In the genomic region with DNA sequence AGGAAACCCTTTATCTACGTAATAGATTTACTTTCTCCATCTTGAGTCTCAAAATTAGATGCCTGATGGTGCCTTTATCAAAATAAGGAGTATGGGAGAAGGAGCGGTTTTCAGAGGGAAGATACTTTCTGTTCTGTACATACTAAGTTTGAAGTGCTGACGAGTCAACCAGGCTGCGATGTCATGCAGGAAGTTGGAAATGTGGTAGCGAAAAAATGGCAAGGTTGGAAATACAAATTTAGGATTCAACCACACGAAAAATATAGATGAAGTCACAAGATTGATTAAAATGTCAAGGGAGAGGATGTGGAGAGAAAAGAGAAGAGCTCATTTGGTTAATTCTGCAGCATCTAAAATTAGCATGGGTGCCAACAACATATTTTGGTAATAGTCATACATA, we compare ENCODE assay signal across 33 cellular contexts.
"Had no signal": no experiment of that assay in that cellular context is flagged by ENCODE, and none has a peak within 500 bp of the region (broad histone marks: within the 10 kb centered on the region; RNA-seq: fewer than 3 reads in every experiment).

No MANE protein-coding gene starts in this region.

- H3K4me1 Mint-ChIP-seq: activated CD4-positive, alpha-beta memory T cell treated with anti-CD3 and anti-CD28 coated beads, Interleukin-2, amount 10 ng/mL, durations not matched to agents 7 days and 5 days; activated CD4-positive, alpha-beta T cell treated with anti-CD3 and anti-CD28 coated beads for 36 hours; activated CD4-positive, alpha-beta T cell treated with anti-CD3 and anti-CD28 coated beads, Interleukin-2, amount 10 ng/mL, durations not matched to agents 7 days and 5 days; activated naive CD4-positive, alpha-beta T cell treated with anti-CD3 and anti-CD28 coated beads, Interleukin-2, amount 10 ng/mL, durations not matched to agents 7 days and 5 days; activated naive CD8-positive, alpha-beta T cell treated with anti-CD3 and anti-CD28 coated beads, Interleukin-2, amount 10 ng/mL, durations not matched to agents 7 days and 5 days; central memory CD8-positive, alpha-beta T cell; T-helper 17 cell had no signal

- DNase-seq: activated CD4-positive, alpha-beta memory T cell treated with anti-CD3 and anti-CD28 coated beads, Interleukin-2, amount 10 ng/mL, durations not matched to agents 7 days and 5 days; activated CD4-positive, alpha-beta T cell treated with anti-CD3 and anti-CD28 coated beads for 36 hours; activated CD4-positive, alpha-beta T cell treated with anti-CD3 and anti-CD28 coated beads, Interleukin-2, amount 10 ng/mL, durations not matched to agents 7 days and 5 days; activated CD4-positive, alpha-beta T cell treated with anti-CD3 and anti-CD28 coated beads, Interleukin-2, amount 50 U/mL, for 4 hours; activated CD4-positive, CD25-positive, alpha-beta regulatory T cell; activated CD4-positive, CD25-positive, alpha-beta regulatory T cell treated with anti-CD3 and anti-CD28 coated beads, Interleukin-2, amount 50 U/mL, for 72 hours; activated CD8-positive, alpha-beta memory T cell treated with anti-CD3 and anti-CD28 coated beads, Interleukin-2, amount 50 U/mL, for 48 hours; activated gamma-delta T cell; activated naive CD4-positive, alpha-beta T cell; activated naive CD4-positive, alpha-beta T cell treated with anti-CD3 and anti-CD28 coated beads, Interleukin-2, amount 10 ng/mL, durations not matched to agents 7 days and 5 days; activated naive CD8-positive, alpha-beta T cell treated with anti-CD3 and anti-CD28 coated beads, Interleukin-2, amount 10 ng/mL, durations not matched to agents 7 days and 5 days; activated T-cell treated with anti-CD3 and anti-CD28 coated beads for 4 hours; activated T-cell treated with anti-CD3 and anti-CD28 coated beads, Interleukin-2, amount 50 U/mL, for 24 hours; activated T-cell treated with anti-CD3 and anti-CD28 coated beads, Interleukin-2, amount 50 U/mL, for 72 hours; brain microvascular endothelial cell; dorsolateral prefrontal cortex; effector memory CD4-positive, alpha-beta T cell; endodermal cell; erythroblast; gastrocnemius medialis; glutamatergic neuron; heart left ventricle; T-helper 1 cell; T-helper 17 cell; T1000 had no signal

- H3K36me3 Mint-ChIP-seq: activated naive CD4-positive, alpha-beta T cell treated with anti-CD3 and anti-CD28 coated beads, Interleukin-2, amount 10 ng/mL, durations not matched to agents 7 days and 5 days; activated naive CD4-positive, alpha-beta T cell treated with anti-CD3 and anti-CD28 coated beads, Interleukin-2, amount 50 U/mL, for 72 hours; activated naive CD8-positive, alpha-beta T cell treated with anti-CD3 and anti-CD28 coated beads, Interleukin-2, amount 10 ng/mL, durations not matched to agents 7 days and 5 days had no signal

- H3K27ac Mint-ChIP-seq: activated CD4-positive, alpha-beta memory T cell treated with anti-CD3 and anti-CD28 coated beads, Interleukin-2, amount 10 ng/mL, durations not matched to agents 7 days and 5 days; activated CD4-positive, alpha-beta T cell treated with anti-CD3 and anti-CD28 coated beads for 36 hours; activated CD4-positive, alpha-beta T cell treated with anti-CD3 and anti-CD28 coated beads, Interleukin-2, amount 10 ng/mL, durations not matched to agents 7 days and 5 days; activated naive CD4-positive, alpha-beta T cell treated with anti-CD3 and anti-CD28 coated beads, Interleukin-2, amount 10 ng/mL, durations not matched to agents 7 days and 5 days; activated naive CD4-positive, alpha-beta T cell treated with anti-CD3 and anti-CD28 coated beads, Interleukin-2, amount 50 U/mL, for 72 hours; activated naive CD8-positive, alpha-beta T cell treated with anti-CD3 and anti-CD28 coated beads, Interleukin-2, amount 10 ng/mL, durations not matched to agents 7 days and 5 days; activated T-cell treated with anti-CD3 and anti-CD28 coated beads, Interleukin-2, amount 50 U/mL, for 24 hours; activated T-cell treated with anti-CD3 and anti-CD28 coated beads, Interleukin-2, amount 50 U/mL, for 72 hours; dendritic cell treated with granulocyte-macrophage colony-stimulating factor and Interleukin-4, amounts not matched to agents 40 ng/mL and 50 ng/mL, for 4 days; endodermal cell; T-helper 17 cell; T-helper 2 cell treated with Interferon-gamma antibody and Interleukin-4, amounts not matched to agents 5 μg/mL and 100 μg/mL, for 36 hours had no signal

- H3K36me3 ChIP-seq: ascending aorta, brain microvascular endothelial cell, esophagus muscularis mucosa, gastrocnemius medialis, heart left ventricle had no signal

- H3K27ac ChIP-seq: ascending aorta, brain microvascular endothelial cell, coronary artery, dorsolateral prefrontal cortex, esophagus muscularis mucosa, foreskin keratinocyte, gastrocnemius medialis, heart left ventricle had no signal

- H3K4me1 ChIP-seq: ascending aorta, esophagus muscularis mucosa, gastrocnemius medialis, heart left ventricle had no signal

- H3K4me3 Mint-ChIP-seq: activated CD4-positive, alpha-beta memory T cell treated with anti-CD3 and anti-CD28 coated beads, Interleukin-2, amount 10 ng/mL, durations not matched to agents 7 days and 5 days; activated CD4-positive, alpha-beta T cell treated with anti-CD3 and anti-CD28 coated beads for 36 hours; activated CD4-positive, alpha-beta T cell treated with anti-CD3 and anti-CD28 coated beads, Interleukin-2, amount 10 ng/mL, durations not matched to agents 7 days and 5 days; activated naive CD4-positive, alpha-beta T cell treated with anti-CD3 and anti-CD28 coated beads, Interleukin-2, amount 10 ng/mL, durations not matched to agents 7 days and 5 days; activated naive CD8-positive, alpha-beta T cell treated with anti-CD3 and anti-CD28 coated beads, Interleukin-2, amount 10 ng/mL, durations not matched to agents 7 days and 5 days; activated T-cell treated with anti-CD3 and anti-CD28 coated beads, Interleukin-2, amount 50 U/mL, for 24 hours; activated T-cell treated with anti-CD3 and anti-CD28 coated beads, Interleukin-2, amount 50 U/mL, for 72 hours; central memory CD8-positive, alpha-beta T cell; dendritic cell treated with granulocyte-macrophage colony-stimulating factor and Interleukin-4, amounts not matched to agents 40 ng/mL and 50 ng/mL, for 4 days; endodermal cell; T-helper 17 cell; T-helper 2 cell treated with Interferon-gamma antibody and Interleukin-4, amounts not matched to agents 5 μg/mL and 100 μg/mL, for 36 hours had no signal

- H3K27me3 ChIP-seq: ascending aorta, brain microvascular endothelial cell, foreskin keratinocyte had no signal

- ATAC-seq: activated CD4-positive, alpha-beta T cell treated with anti-CD3 and anti-CD28 coated beads for 36 hours; activated naive CD4-positive, alpha-beta T cell treated with anti-CD3 and anti-CD28 coated beads, Interleukin-2, amount 50 U/mL, for 72 hours; activated T-cell treated with anti-CD3 and anti-CD28 coated beads, Interleukin-2, amount 50 U/mL, for 72 hours; foreskin keratinocyte; gastrocnemius medialis; heart left ventricle; T-helper 17 cell had no signal

- H3K9me3 ChIP-seq: ascending aorta, esophagus muscularis mucosa, gastrocnemius medialis, heart left ventricle had no signal

- H3K4me3 ChIP-seq: ascending aorta, coronary artery, dorsolateral prefrontal cortex, esophagus muscularis mucosa, gastrocnemius medialis, heart left ventricle had no signal

- H3K9me3 Mint-ChIP-seq: activated CD4-positive, alpha-beta memory T cell treated with anti-CD3 and anti-CD28 coated beads, Interleukin-2, amount 10 ng/mL, durations not matched to agents 7 days and 5 days; activated CD4-positive, alpha-beta T cell treated with anti-CD3 and anti-CD28 coated beads, Interleukin-2, amount 10 ng/mL, durations not matched to agents 7 days and 5 days; activated naive CD4-positive, alpha-beta T cell treated with anti-CD3 and anti-CD28 coated beads, Interleukin-2, amount 10 ng/mL, durations not matched to agents 7 days and 5 days; activated naive CD4-positive, alpha-beta T cell treated with anti-CD3 and anti-CD28 coated beads, Interleukin-2, amount 50 U/mL, for 72 hours; activated naive CD8-positive, alpha-beta T cell treated with anti-CD3 and anti-CD28 coated beads, Interleukin-2, amount 10 ng/mL, durations not matched to agents 7 days and 5 days; activated T-cell treated with anti-CD3 and anti-CD28 coated beads, Interleukin-2, amount 50 U/mL, for 24 hours; activated T-cell treated with anti-CD3 and anti-CD28 coated beads, Interleukin-2, amount 50 U/mL, for 72 hours; central memory CD8-positive, alpha-beta T cell; dendritic cell treated with granulocyte-macrophage colony-stimulating factor and Interleukin-4, amounts not matched to agents 40 ng/mL and 50 ng/mL, for 4 days; endodermal cell; T-helper 2 cell treated with Interferon-gamma antibody and Interleukin-4, amounts not matched to agents 5 μg/mL and 100 μg/mL, for 36 hours had no signal
